In genomic region chr1:16980473-16981268, GRCh38 we compare ENCODE assay signal across 8 cellular contexts. TPM values are rescaled to one million over a fixed set of nuclear protein-coding genes. Genes with fewer than 3 reads are reported as not detected.
DNase-seq lines count a peak whose midpoint lies in the region; ATAC-seq, FAIRE-seq and TF ChIP-seq lines count a peak whose summit lies in the region.

TSS of gene MFAP2 (minus strand) at chr1:16980620. CDS start at chr1:16978273, 2,347 bp downstream.

- TF ChIP-seq CTCF in coronary artery (IDR thresholded peaks at IDR 0.05), result no peak
- no peak for TF ChIP-seq CTCF in mucosa of descending colon (IDR thresholded peaks at IDR 0.05)

- peak within 1 kb of the TSS; percentile 11 for H2AFZ ChIP-seq in ACC112 (ENCODE audit: low read length, unreplicated experiment)

- H3K9me3 ChIP-seq in mucosa of descending colon, result no peaks in the 10 kb centered on the region

- peaks cover 24% of the 10 kb centered on the region for H3K4me1 ChIP-seq in ACC112 (ENCODE audit: control insufficient read depth, insufficient read depth, low read length, unreplicated experiment)
- peaks cover 8% of the 10 kb centered on the region for H3K4me1 ChIP-seq in mucosa of descending colon (ENCODE audit: low read depth)

- H3K4me3 ChIP-seq in ACC112 (ENCODE audit: low read depth, low read length) (peak within 1 kb of the TSS; percentile 78), coronary artery (peak within 1 kb of the TSS; percentile 80), mucosa of descending colon (no peak within 1 kb of the TSS)

- DNase-seq in HTR-8/SVneo (ENCODE audit: insufficient read length, low spot score) (peak; percentile 59), coronary artery (ENCODE audit: low spot score) (no peak), mucosa of descending colon (no peak), caudate nucleus (lab: John Stamatoyannopoulos, UW) (no peak), NCI-H187 treated with DMSO at 0.1 percent for 48 hours (lab: John Stamatoyannopoulos, UW) (no peak)

- H3K36me3 ChIP-seq in ACC112 (ENCODE audit: insufficient read depth, low read length), result no peaks in the 10 kb centered on the region
- H3K36me3 ChIP-seq in mucosa of descending colon (ENCODE audit: low read depth), result no peaks in the 10 kb centered on the region

- peak within 1 kb of the TSS; percentile 88 for H3K27ac ChIP-seq in ACC112 (ENCODE audit: low read depth, low read length)
- H3K27ac ChIP-seq in coronary artery, result peak within 1 kb of the TSS; percentile 95 to 97
- no peak within 1 kb of the TSS for H3K27ac ChIP-seq in caudate nucleus (ENCODE audit: low read depth, low read length)

- H3K79me2 ChIP-seq in ACC112 (ENCODE audit: control insufficient read depth, insufficient read depth, low read length, unreplicated experiment), result peaks cover 8% of the 10 kb centered on the region

- no peak for FAIRE-seq in HTR-8/SVneo (lab: Jason Lieb, UNC)

- H3K27me3 ChIP-seq in ACC112 (ENCODE audit: insufficient read depth, low read length), result no peaks in the 10 kb centered on the region

- intact Hi-C loops in mucosa of descending colon (cut with DNase I, micrococcal nuclease), result no loop called here

- ATAC-seq in mucosa of descending colon (peak; percentile 32), GM18520 (IDR thresholded peaks at IDR 0.05; ENCODE audit: unreplicated experiment) (no peak), HG02610 (IDR thresholded peaks at IDR 0.05; ENCODE audit: unreplicated experiment) (no peak)

RNA-seq across cellular contexts. Expression of gene MFAP2, which starts in this region (rescaled TPM):
- total RNA-seq in mucosa of descending colon, result 1 to 10 TPM; 2.4 to 6.3 (median 5.4) TPM
